1 cellular context compared by ENCODE assay signal in genomic region chr6:30885481-30885998, GRCh38.
TF ChIP-seq lines count a peak whose summit lies in the region.

No MANE protein-coding gene starts in this region.

TF ChIP-seq in HCT116, 20 proteins besides CTCF, POLR2A, EP300 and RAD21:
- TF ChIP-seq, protein P1, sequence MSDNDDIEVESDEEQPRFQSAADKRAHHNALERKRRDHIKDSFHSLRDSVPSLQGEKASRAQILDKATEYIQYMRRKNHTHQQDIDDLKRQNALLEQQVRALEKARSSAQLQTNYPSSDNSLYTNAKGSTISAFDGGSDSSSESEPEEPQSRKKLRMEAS (IDR thresholded peaks at IDR 0.05), result no peak
- no peak for TF ChIP-seq POLR2AphosphoS5 (IDR thresholded peaks at IDR 0.05; ENCODE audit: low read depth, low read length)
- no peak for TF ChIP-seq EGR1 (IDR thresholded peaks at IDR 0.05; ENCODE audit: low read depth)
- TF ChIP-seq FOSL1 (IDR thresholded peaks at IDR 0.05; ENCODE audit: low read depth), result no peak
- no peak for TF ChIP-seq CBX3 (IDR thresholded peaks at IDR 0.05; ENCODE audit: low read depth)
- TF ChIP-seq ATF3 (IDR thresholded peaks at IDR 0.05), result no peak
- no peak for TF ChIP-seq ZNF274 (IDR thresholded peaks at IDR 0.05; ENCODE audit: low read depth, low read length)
- no peak for TF ChIP-seq SP1 (IDR thresholded peaks at IDR 0.05; ENCODE audit: low read depth)
- no peak for TF ChIP-seq ZBTB33 (IDR thresholded peaks at IDR 0.05; ENCODE audit: extremely low read depth, insufficient replicate concordance, low read length)
- TF ChIP-seq ELF1 (IDR thresholded peaks at IDR 0.05; ENCODE audit: borderline replicate concordance, low read depth), result no peak
- TF ChIP-seq, protein P2, sequence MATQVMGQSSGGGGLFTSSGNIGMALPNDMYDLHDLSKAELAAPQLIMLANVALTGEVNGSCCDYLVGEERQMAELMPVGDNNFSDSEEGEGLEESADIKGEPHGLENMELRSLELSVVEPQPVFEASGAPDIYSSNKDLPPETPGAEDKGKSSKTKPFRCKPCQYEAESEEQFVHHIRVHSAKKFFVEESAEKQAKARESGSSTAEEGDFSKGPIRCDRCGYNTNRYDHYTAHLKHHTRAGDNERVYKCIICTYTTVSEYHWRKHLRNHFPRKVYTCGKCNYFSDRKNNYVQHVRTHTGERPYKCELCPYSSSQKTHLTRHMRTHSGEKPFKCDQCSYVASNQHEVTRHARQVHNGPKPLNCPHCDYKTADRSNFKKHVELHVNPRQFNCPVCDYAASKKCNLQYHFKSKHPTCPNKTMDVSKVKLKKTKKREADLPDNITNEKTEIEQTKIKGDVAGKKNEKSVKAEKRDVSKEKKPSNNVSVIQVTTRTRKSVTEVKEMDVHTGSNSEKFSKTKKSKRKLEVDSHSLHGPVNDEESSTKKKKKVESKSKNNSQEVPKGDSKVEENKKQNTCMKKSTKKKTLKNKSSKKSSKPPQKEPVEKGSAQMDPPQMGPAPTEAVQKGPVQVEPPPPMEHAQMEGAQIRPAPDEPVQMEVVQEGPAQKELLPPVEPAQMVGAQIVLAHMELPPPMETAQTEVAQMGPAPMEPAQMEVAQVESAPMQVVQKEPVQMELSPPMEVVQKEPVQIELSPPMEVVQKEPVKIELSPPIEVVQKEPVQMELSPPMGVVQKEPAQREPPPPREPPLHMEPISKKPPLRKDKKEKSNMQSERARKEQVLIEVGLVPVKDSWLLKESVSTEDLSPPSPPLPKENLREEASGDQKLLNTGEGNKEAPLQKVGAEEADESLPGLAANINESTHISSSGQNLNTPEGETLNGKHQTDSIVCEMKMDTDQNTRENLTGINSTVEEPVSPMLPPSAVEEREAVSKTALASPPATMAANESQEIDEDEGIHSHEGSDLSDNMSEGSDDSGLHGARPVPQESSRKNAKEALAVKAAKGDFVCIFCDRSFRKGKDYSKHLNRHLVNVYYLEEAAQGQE (IDR thresholded peaks at IDR 0.05; ENCODE audit: low read depth), result no peak
- no peak for TF ChIP-seq EZH2phosphoT487 (IDR thresholded peaks at IDR 0.05; ENCODE audit: borderline replicate concordance)
- TF ChIP-seq EZH2 (IDR thresholded peaks at IDR 0.05), result no peak
- TF ChIP-seq YY1 (IDR thresholded peaks at IDR 0.05; ENCODE audit: extremely low read depth, insufficient replicate concordance, low read depth, low read length), result no peak
- no peak for TF ChIP-seq ZFX (IDR thresholded peaks at IDR 0.05)
- no peak for TF ChIP-seq CEBPB (IDR thresholded peaks at IDR 0.05; ENCODE audit: low read depth)
- no peak for TF ChIP-seq SRF (IDR thresholded peaks at IDR 0.05; ENCODE audit: low read depth)
- TF ChIP-seq JUND (IDR thresholded peaks at IDR 0.05), result no peak
- TF ChIP-seq SIN3A (IDR thresholded peaks at IDR 0.05; ENCODE audit: low read depth), result no peak
TF ChIP-seq in HCT116: peak in this region for 0.
